ENCODE assay signal across 12 cellular contexts in the genomic region with DNA sequence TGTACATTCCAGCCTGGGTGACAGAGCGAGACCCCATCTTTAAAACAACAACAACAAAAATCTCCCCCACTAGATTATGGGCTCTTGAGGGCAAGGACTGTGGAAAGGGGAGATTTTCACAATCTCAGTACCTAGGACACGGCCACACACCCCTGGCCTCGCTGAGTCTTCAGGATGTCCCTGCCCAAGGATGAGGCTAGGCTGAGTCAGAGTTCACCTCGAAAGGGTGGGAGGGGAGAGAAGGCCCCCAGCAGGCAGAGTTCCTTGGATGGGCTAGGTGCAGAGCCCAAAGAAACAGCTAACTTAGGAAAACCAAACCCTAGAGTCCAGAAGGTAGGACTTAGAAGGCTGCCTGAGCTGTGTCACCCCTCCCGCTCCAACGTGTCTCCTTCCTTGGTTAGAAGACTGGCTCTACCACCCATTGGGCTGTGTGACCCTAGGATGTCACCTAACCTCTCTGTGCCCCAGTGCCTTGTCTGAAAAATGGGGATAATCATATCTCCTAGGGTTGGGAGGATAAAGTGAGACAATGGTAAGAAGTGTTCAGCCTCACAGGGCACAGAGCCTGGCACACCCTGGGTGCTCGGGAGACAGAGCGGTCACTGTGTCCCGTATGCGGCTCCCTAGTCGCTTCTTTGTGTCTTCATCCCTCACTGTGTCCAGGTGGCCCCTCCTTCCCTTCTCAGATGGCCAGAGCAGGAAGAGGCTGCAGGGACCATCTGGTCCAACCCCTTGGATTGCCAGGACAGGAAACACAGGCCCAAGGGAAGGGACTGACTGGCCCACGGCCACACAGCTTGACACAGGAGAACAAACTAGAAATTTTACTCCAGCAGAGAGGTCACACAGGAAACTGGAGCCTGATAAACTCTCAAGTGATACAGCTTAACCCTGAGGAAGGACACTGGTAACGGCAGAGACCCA. TPM values are rescaled to one million over a fixed set of nuclear protein-coding genes. Genes with fewer than 3 reads are reported as not detected.
DNase-seq lines count a peak whose midpoint lies in the region; ATAC-seq and TF ChIP-seq lines count a peak whose summit lies in the region.
"Had no signal": no experiment of that assay in that cellular context is flagged by ENCODE, and none has a peak within 500 bp of the region (broad histone marks: within the 10 kb centered on the region; RNA-seq: fewer than 3 reads in every experiment).

No MANE protein-coding gene starts in this region.

- peaks cover 7% of the 10 kb centered on the region for H3K27me3 Mint-ChIP-seq in endothelial cell (ENCODE audit: unreplicated experiment)
- H3K27me3 Mint-ChIP-seq: activated naive CD8-positive, alpha-beta T cell treated with anti-CD3 and anti-CD28 coated beads, Interleukin-2, amount 50 U/mL, for 24 hours had no signal

- ATAC-seq in GM21786 (IDR thresholded peaks at IDR 0.05; ENCODE audit: unreplicated experiment) = no peak
- ATAC-seq: activated naive CD8-positive, alpha-beta T cell treated with anti-CD3 and anti-CD28 coated beads, Interleukin-2, amount 50 U/mL, for 24 hours had no signal

- no peaks in the 10 kb centered on the region for H3K9me3 Mint-ChIP-seq in endothelial cell (ENCODE audit: unreplicated experiment)
- H3K9me3 Mint-ChIP-seq: activated naive CD8-positive, alpha-beta T cell treated with anti-CD3 and anti-CD28 coated beads, Interleukin-2, amount 50 U/mL, for 24 hours had no signal

- H3K4me1 Mint-ChIP-seq in endothelial cell (ENCODE audit: unreplicated experiment) = peaks cover 33% of the 10 kb centered on the region
- H3K4me1 Mint-ChIP-seq: activated naive CD8-positive, alpha-beta T cell treated with anti-CD3 and anti-CD28 coated beads, Interleukin-2, amount 50 U/mL, for 24 hours had no signal

- 0 out of 2 replicates have a peak overlapping the region, but pooled peaks have one; percentile 4 for H3K27ac ChIP-seq in VCaP
- H3K27ac ChIP-seq: GM23248 had no signal

- peaks cover 8% of the 10 kb centered on the region for H3K36me3 Mint-ChIP-seq in endothelial cell (ENCODE audit: low read depth, unreplicated experiment)

- H3K4me3 Mint-ChIP-seq in endothelial cell (ENCODE audit: unreplicated experiment) = no peak overlapping the region
- H3K4me3 Mint-ChIP-seq: activated naive CD8-positive, alpha-beta T cell treated with anti-CD3 and anti-CD28 coated beads, Interleukin-2, amount 50 U/mL, for 24 hours had no signal

- no peak for DNase-seq in endothelial cell (ENCODE audit: low spot score)
- peak; percentile 77 for DNase-seq in medulla oblongata (ENCODE audit: extremely low spot score)
- DNase-seq in superior temporal gyrus (ENCODE audit: extremely low spot score) = peak; percentile 66
- DNase-seq in 8988T = no peak
- DNase-seq in NCI-H2227 (lab: John Stamatoyannopoulos, UW; ENCODE audit: unreplicated experiment) = no peak
- DNase-seq: activated naive CD8-positive, alpha-beta T cell treated with anti-CD3 and anti-CD28 coated beads, Interleukin-2, amount 50 U/mL, for 24 hours; dermis blood vessel endothelial cell; GM23248; NCI-H1092; stimulated activated CD4-positive, alpha-beta T cell treated with anti-CD3 and anti-CD28 coated beads, Interleukin-2, amount 100 ng/mL, for 48 hours had no signal

- TF ChIP-seq CTCF in VCaP (conservative IDR thresholded peaks at IDR 0.05) (no peak), endothelial cell (IDR thresholded peaks at IDR 0.05; ENCODE audit: unreplicated experiment) (no peak)

- peak overlapping the region; percentile 36 for H3K27ac Mint-ChIP-seq in endothelial cell (ENCODE audit: unreplicated experiment)
- H3K27ac Mint-ChIP-seq: activated naive CD8-positive, alpha-beta T cell treated with anti-CD3 and anti-CD28 coated beads, Interleukin-2, amount 50 U/mL, for 24 hours had no signal

RNA-seq across cellular contexts. Expression of gene TRIM62, which starts 11.2 kb away (rescaled TPM):
- total RNA-seq in endothelial cell (ENCODE audit: unreplicated experiment) = 10.8 TPM

Comparison
In these comparisons a context has a peak if more than half of its experiments do, and no peak if none do; other contexts are left out.
1. DNase-seq: peak in medulla oblongata (single experiment) and superior temporal gyrus (single experiment); none in endothelial cell (single experiment), 8988T (single experiment) and NCI-H2227 (single experiment).